Comparison of ENCODE assay signal across 24 cellular contexts in genomic region chr14:79405511-79405910, GRCh38.
"Had no signal": no experiment of that assay in that cellular context is flagged by ENCODE, and none has a peak within 500 bp of the region (broad histone marks: within the 10 kb centered on the region; RNA-seq: fewer than 3 reads in every experiment).

No MANE protein-coding gene starts in this region.

- H2AFZ ChIP-seq: parathyroid adenoma had no signal

- H3K9me3 Mint-ChIP-seq: endodermal cell had no signal

- H3K9me3 ChIP-seq: colonic mucosa, esophagus muscularis mucosa, mucosa of descending colon, right lobe of liver, thoracic aorta, tibial nerve, upper lobe of left lung had no signal

- H3K4me3 Mint-ChIP-seq: dendritic cell treated with granulocyte-macrophage colony-stimulating factor and Interleukin-4, amounts not matched to agents 40 ng/mL and 50 ng/mL, for 4 days; endodermal cell; memory B cell; mesothelial cell of epicardium; naive B cell; natural killer cell treated with Interleukin-12 subunit alpha and Interleukin-12 subunit beta and Interleukin-15 and Interleukin-18, amount 100 ng/mL, for 72 hours; stimulated activated naive B cell treated with anti-CD40 and anti-IgM and Interleukin-4, amounts not matched to agents 10 μg/mL and 1 μg/mL and 100 μg/mL, for 72 hours; stimulated activated naive CD8-positive, alpha-beta T cell treated with anti-CD3 and anti-CD28 coated beads, Interleukin-15, Interleukin-2, amounts not matched to agents 100 ng/mL and 50 ng/mL, for 24 hours had no signal

- H3K36me3 Mint-ChIP-seq: memory B cell; mesothelial cell of epicardium; naive B cell; natural killer cell treated with Interleukin-12 subunit alpha and Interleukin-12 subunit beta and Interleukin-15 and Interleukin-18, amount 100 ng/mL, for 72 hours; stimulated activated naive B cell treated with anti-CD40 and anti-IgM and Interleukin-4, amounts not matched to agents 10 μg/mL and 1 μg/mL and 100 μg/mL, for 72 hours had no signal

- H3K36me3 ChIP-seq: colonic mucosa, esophagus muscularis mucosa, right lobe of liver, thoracic aorta, tibial nerve, upper lobe of left lung had no signal

- H3K4me1 Mint-ChIP-seq: memory B cell; naive B cell; stimulated activated naive B cell treated with anti-CD40 and anti-IgM and Interleukin-4, amounts not matched to agents 10 μg/mL and 1 μg/mL and 100 μg/mL, for 72 hours had no signal

- H3K27me3 ChIP-seq: colonic mucosa, esophagus muscularis mucosa, foreskin keratinocyte, right lobe of liver, tibial nerve, upper lobe of left lung had no signal

- H3K27ac Mint-ChIP-seq: dendritic cell treated with granulocyte-macrophage colony-stimulating factor and Interleukin-4, amounts not matched to agents 40 ng/mL and 50 ng/mL, for 4 days; endodermal cell; memory B cell; mesothelial cell of epicardium; naive B cell; natural killer cell treated with Interleukin-12 subunit alpha and Interleukin-12 subunit beta and Interleukin-15 and Interleukin-18, amount 100 ng/mL, for 72 hours; stimulated activated naive B cell treated with anti-CD40 and anti-IgM and Interleukin-4, amounts not matched to agents 10 μg/mL and 1 μg/mL and 100 μg/mL, for 72 hours; stimulated activated naive CD8-positive, alpha-beta T cell treated with anti-CD3 and anti-CD28 coated beads, Interleukin-15, Interleukin-2, amounts not matched to agents 100 ng/mL and 50 ng/mL, for 24 hours had no signal

- H3K4me1 ChIP-seq: colonic mucosa, tibial nerve, upper lobe of left lung had no signal

- H3K9ac ChIP-seq: parathyroid adenoma had no signal

- H3K27ac ChIP-seq: colonic mucosa, foreskin keratinocyte, parathyroid adenoma, right lobe of liver, thoracic aorta, upper lobe of left lung had no signal

- ATAC-seq: foreskin keratinocyte; left ventricle myocardium superior; mucosa of descending colon; natural killer cell treated with Interleukin-12 subunit alpha and Interleukin-12 subunit beta and Interleukin-15 and Interleukin-18, amount 100 ng/mL, for 72 hours; right lobe of liver; stimulated activated naive B cell treated with anti-CD40 and anti-IgM and Interleukin-4, amounts not matched to agents 10 μg/mL and 1 μg/mL and 100 μg/mL, for 72 hours had no signal

- H3K4me3 ChIP-seq: colonic mucosa, esophagus muscularis mucosa, lung, mucosa of descending colon, right lobe of liver, thoracic aorta, tibial nerve, upper lobe of left lung had no signal

- DNase-seq: colonic mucosa; effector CD8-positive, alpha-beta T cell; endodermal cell; foreskin keratinocyte; left ventricle myocardium superior; mucosa of descending colon; naive B cell; right lobe of liver; small intestine; stimulated activated CD4-positive, alpha-beta T cell treated with anti-CD3 and anti-CD28 coated beads, Interleukin-15, amount 100 ng/mL, for 24 hours; stimulated activated CD4-positive, alpha-beta T cell treated with anti-CD3 and anti-CD28 coated beads, Interleukin-2, amount 100 ng/mL, for 48 hours; stimulated activated naive B cell treated with anti-CD40 and anti-IgM and Interleukin-4, amounts not matched to agents 10 μg/mL and 1 μg/mL and 100 μg/mL, for 72 hours; upper lobe of left lung had no signal

- H3K27me3 Mint-ChIP-seq: dendritic cell treated with granulocyte-macrophage colony-stimulating factor and Interleukin-4, amounts not matched to agents 40 ng/mL and 50 ng/mL, for 4 days; memory B cell; naive B cell; natural killer cell treated with Interleukin-12 subunit alpha and Interleukin-12 subunit beta and Interleukin-15 and Interleukin-18, amount 100 ng/mL, for 72 hours; progenitor cell of endocrine pancreas; stimulated activated naive B cell treated with anti-CD40 and anti-IgM and Interleukin-4, amounts not matched to agents 10 μg/mL and 1 μg/mL and 100 μg/mL, for 72 hours; stimulated activated naive CD8-positive, alpha-beta T cell treated with anti-CD3 and anti-CD28 coated beads, Interleukin-15, Interleukin-2, amounts not matched to agents 100 ng/mL and 50 ng/mL, for 24 hours had no signal
